ENCODE assay signal across 1 cellular context in genomic region chr1:30984991-30985503, GRCh38.
TF ChIP-seq lines count a peak whose summit lies in the region.

No MANE protein-coding gene starts in this region.

TF ChIP-seq in GM23338, 12 proteins besides CTCF, POLR2A, EP300 and RAD21 (continued from another document):
- TF ChIP-seq ZNF462 (CRISPR knock-in tag; IDR thresholded peaks at IDR 0.05), result no peak
- no peak for TF ChIP-seq JUNB (IDR thresholded peaks at IDR 0.05; ENCODE audit: unreplicated experiment)
- TF ChIP-seq ZNF114 (CRISPR knock-in tag; IDR thresholded peaks at IDR 0.05), result no peak
- TF ChIP-seq CREB1 (CRISPR knock-in tag; IDR thresholded peaks at IDR 0.05; ENCODE audit: low read depth), result no peak
- TF ChIP-seq ETS1 (IDR thresholded peaks at IDR 0.05), result no peak
- TF ChIP-seq STAT1 (IDR thresholded peaks at IDR 0.05; ENCODE audit: unreplicated experiment), result no peak
- no peak for TF ChIP-seq ZNF331 (CRISPR knock-in tag; IDR thresholded peaks at IDR 0.05; ENCODE audit: low read depth)
- TF ChIP-seq REST (IDR thresholded peaks at IDR 0.05; ENCODE audit: unreplicated experiment), result no peak
- no peak for TF ChIP-seq POLR2AphosphoS5 (IDR thresholded peaks at IDR 0.05; ENCODE audit: low read depth)
- TF ChIP-seq EZH2 (IDR thresholded peaks at IDR 0.05; ENCODE audit: low read depth, unreplicated experiment), result no peak
